Comparison of ENCODE assay signal across 8 cellular contexts in the genomic region with DNA sequence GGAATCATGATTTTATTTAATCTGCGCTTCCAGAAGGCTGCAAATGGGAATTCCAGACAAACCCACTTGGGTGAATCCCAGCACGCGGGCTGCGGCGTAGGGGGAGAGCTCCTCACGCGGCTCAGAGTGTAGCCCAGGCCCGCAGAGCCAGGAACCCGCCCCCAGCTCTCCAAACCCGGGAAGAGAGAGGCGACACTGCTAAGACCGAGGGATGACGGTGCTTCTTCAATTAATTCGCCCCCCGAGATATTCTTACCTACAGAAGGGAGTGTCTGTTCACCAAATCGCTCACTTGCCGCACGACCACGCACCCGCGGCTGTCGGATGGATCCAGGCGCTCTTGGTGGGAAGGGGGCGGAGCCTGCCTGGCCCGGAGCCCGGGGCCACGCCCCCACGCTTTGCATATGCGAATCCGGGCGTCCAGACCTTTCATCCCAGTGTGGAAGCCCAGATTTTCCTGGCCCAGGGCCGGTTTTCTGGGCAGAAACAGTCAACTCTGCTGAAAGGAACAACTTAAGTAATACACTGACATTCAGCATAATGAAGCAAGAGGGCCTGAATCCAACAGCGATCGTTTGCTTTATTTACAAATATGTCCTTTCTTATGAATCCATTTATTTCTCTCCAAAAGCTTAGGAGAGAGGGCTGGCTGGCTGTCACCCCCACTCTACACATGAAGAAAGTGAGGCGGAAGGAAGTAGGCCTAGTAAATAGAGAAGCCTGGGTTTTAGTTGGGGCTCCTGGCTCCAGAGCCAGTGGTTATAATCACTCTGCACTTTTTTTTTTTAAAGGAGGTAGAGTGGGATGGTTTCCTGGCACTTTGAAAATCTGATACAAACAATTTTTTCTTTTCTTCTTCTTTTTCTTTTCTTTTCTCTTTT. TPM values are rescaled to one million over a fixed set of nuclear protein-coding genes. Genes with fewer than 3 reads are reported as not detected.
DNase-seq lines count a peak whose midpoint lies in the region; ATAC-seq, FAIRE-seq and TF ChIP-seq lines count a peak whose summit lies in the region.

A gene (minus strand): TSS at position 342 of the 881 bp plus-strand sequence. CDS start 15,710 bp downstream, outside the sequence.

- peak within 1 kb of the TSS; percentile 60 for H3K4me3 ChIP-seq in epithelial cell of proximal tubule (ENCODE audit: low read depth, low read length)

- DNase-seq in DMS153 treated with DMSO at 0.1 percent for 48 hours (lab: John Stamatoyannopoulos, UW; ENCODE audit: unreplicated experiment) (peak; percentile 3), DMS153 (lab: John Stamatoyannopoulos, UW) (no peak), NCI-H774 (lab: John Stamatoyannopoulos, UW) (peak; percentile 26), epithelial cell of proximal tubule (ENCODE audit: low read depth) (no peak), medulla oblongata (ENCODE audit: extremely low spot score) (peak; percentile 90), RCC 7860 (ENCODE audit: low spot score) (no peak)

- TF ChIP-seq CTCF in epithelial cell of proximal tubule (conservative IDR thresholded peaks at IDR 0.05; ENCODE audit: low read depth, low read length) (no peak), subcutaneous adipose tissue (IDR thresholded peaks at IDR 0.05; ENCODE audit: low read depth) (no peak)

- FAIRE-seq in RCC 7860 (lab: Jason Lieb, UNC) = no peak

- ATAC-seq in HG03521 (IDR thresholded peaks at IDR 0.05; ENCODE audit: unreplicated experiment) = no peak

RNA-seq across cellular contexts. Expression of the gene that starts here (rescaled TPM):
- 0.17 and 0.29 TPM in 2 replicates for total RNA-seq in epithelial cell of proximal tubule
- 100 to 1,000 TPM; 253 to 521 (median 402) TPM for total RNA-seq in subcutaneous adipose tissue

Comparison
In these comparisons a context has a peak if more than half of its experiments do, and no peak if none do; other contexts are left out.
1. RNA of the gene that starts here (total RNA-seq): 253 to 521 TPM in subcutaneous adipose tissue; 0.17 to 0.29 TPM in epithelial cell of proximal tubule; every median in the first group is over 100 times any median in the second.
2. DNase-seq: peak in DMS153 treated with DMSO at 0.1 percent for 48 hours (single experiment), NCI-H774 (single experiment) and medulla oblongata (single experiment); none in DMS153 (single experiment), epithelial cell of proximal tubule (single experiment) and RCC 7860 (single experiment).